Comparison of ENCODE assay signal across 8 cellular contexts in the genomic region with DNA sequence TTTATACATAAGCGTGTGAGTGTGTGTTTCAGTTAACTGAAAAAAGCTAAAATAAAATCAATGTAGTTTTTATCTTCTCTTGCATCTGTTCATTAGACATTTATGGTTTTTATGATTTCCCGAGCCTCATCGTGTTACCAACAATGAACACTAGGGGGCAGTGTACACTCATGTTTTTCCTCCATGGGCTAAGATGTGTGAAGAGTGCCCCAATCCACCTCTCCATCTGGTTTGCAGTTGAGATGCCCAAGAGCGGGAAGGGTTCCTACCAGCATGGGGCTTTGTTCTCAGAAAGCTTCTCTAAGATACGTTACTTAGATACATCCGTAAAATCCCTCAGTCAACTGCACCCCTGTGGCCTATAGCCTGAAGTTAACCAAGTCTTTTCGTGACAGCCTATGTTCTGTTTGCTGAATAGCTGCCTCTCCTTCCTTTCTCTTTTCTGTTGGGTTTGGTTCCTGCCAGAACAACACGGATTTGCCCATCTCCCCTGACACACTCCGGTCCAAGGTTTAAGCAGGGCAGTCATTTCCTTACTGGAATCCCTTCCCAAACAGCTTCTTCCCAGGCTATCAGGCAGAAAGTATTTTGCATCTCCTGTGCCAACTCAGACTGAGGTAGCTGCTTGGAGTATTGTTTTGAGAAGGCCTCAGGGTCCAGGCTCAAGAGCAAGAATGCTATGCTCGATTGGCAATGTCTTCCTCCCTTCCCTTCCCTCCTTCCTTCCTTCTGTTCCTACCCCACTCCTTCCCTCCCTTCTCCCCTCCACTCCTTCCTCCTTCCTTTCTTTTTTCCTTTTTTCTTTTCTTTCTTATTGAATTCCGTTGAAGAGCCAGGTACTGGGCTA. TPM values are rescaled to one million over a fixed set of nuclear protein-coding genes. Genes with fewer than 3 reads are reported as not detected.
A peak's percentile ranks its signal among the peaks of the same experiment; 100 is the strongest.
DNase-seq lines count a peak whose midpoint lies in the region; ATAC-seq, FAIRE-seq and TF ChIP-seq lines count a peak whose summit lies in the region.
"Had no signal": no experiment of that assay in that cellular context is flagged by ENCODE, and none has a peak within 500 bp of the region (broad histone marks: within the 10 kb centered on the region; RNA-seq: fewer than 3 reads in every experiment).

No MANE protein-coding gene starts in this region.

- TF ChIP-seq CTCF in RWPE2 (IDR thresholded peaks at IDR 0.05; ENCODE audit: poor library complexity, severe bottlenecking) (peak; percentile 77), astrocyte (IDR thresholded peaks at IDR 0.05; ENCODE audit: insufficient read depth, low read depth, low read length) (peak; percentile 81)

- DNase-seq in G401 (ENCODE audit: low spot score) = peak; percentile 87
- no peak for DNase-seq in RWPE2 (ENCODE audit: low spot score)
- DNase-seq in astrocyte (ENCODE audit: low read depth) = no peak
- peak; percentile 49 for DNase-seq in hepatic stellate cell (ENCODE audit: low spot score)
- peak; percentile 12 for DNase-seq in stimulated activated CD4-positive, alpha-beta T cell treated with anti-CD3 and anti-CD28 coated beads, Interleukin-12 subunit alpha, Interleukin-12 subunit beta, amount 100 ng/mL, for 4 hours

- no peaks in the 10 kb centered on the region for H3K4me1 Mint-ChIP-seq in astrocyte (ENCODE audit: low read depth, unreplicated experiment)

- H4K20me1 ChIP-seq in astrocyte (ENCODE audit: insufficient read depth, low read length) = no peaks in the 10 kb centered on the region

- H3K79me2 ChIP-seq in astrocyte (ENCODE audit: insufficient read depth, low read length) = no peaks in the 10 kb centered on the region

- H3K9ac ChIP-seq in astrocyte (ENCODE audit: low read length) = no peak overlapping the region

- no peak overlapping the region for H3K27ac ChIP-seq in RWPE2 (ENCODE audit: poor library complexity, severe bottlenecking)
- no peak overlapping the region for H3K27ac ChIP-seq in astrocyte (ENCODE audit: low read depth, low read length)

- H3K4me1 ChIP-seq in RWPE2 (ENCODE audit: insufficient read depth, poor library complexity, severe bottlenecking) (no peaks in the 10 kb centered on the region), astrocyte (ENCODE audit: insufficient read depth, low read length) (no peaks in the 10 kb centered on the region)

- H3K27me3 ChIP-seq in RWPE2 (ENCODE audit: insufficient read depth, poor library complexity, severe bottlenecking) = no peaks in the 10 kb centered on the region
- peaks cover 2% of the 10 kb centered on the region for H3K27me3 ChIP-seq in astrocyte (ENCODE audit: insufficient read depth, low read length)

- H3K9me3 Mint-ChIP-seq in astrocyte (ENCODE audit: unreplicated experiment) = peaks cover 3% of the 10 kb centered on the region
- H3K9me3 Mint-ChIP-seq: stimulated activated naive CD8-positive, alpha-beta T cell treated with anti-CD3 and anti-CD28 coated beads, Interleukin-15, Interleukin-2, amounts not matched to agents 100 ng/mL and 50 ng/mL, for 24 hours had no signal

- H3K4me2 ChIP-seq in astrocyte (ENCODE audit: low read length) = no peak overlapping the region

- peaks cover 8% of the 10 kb centered on the region for H3K27me3 Mint-ChIP-seq in astrocyte (ENCODE audit: low read depth, unreplicated experiment)

- FAIRE-seq in astrocyte (lab: Jason Lieb, UNC) = peak; percentile 67

- in situ Hi-C loops in G401 (cut with HindIII; ENCODE audit: low sequenced_read_pairs) = no loop called here

- no peaks in the 10 kb centered on the region for H3K36me3 Mint-ChIP-seq in astrocyte (ENCODE audit: low read depth, unreplicated experiment)

- H2AFZ ChIP-seq in astrocyte (ENCODE audit: low read depth, low read length) = no peak overlapping the region

- H3K4me3 Mint-ChIP-seq in astrocyte (ENCODE audit: unreplicated experiment) = no peak overlapping the region
- H3K4me3 Mint-ChIP-seq: stimulated activated naive CD8-positive, alpha-beta T cell treated with anti-CD3 and anti-CD28 coated beads, Interleukin-15, Interleukin-2, amounts not matched to agents 100 ng/mL and 50 ng/mL, for 24 hours had no signal

- H3K4me3 ChIP-seq in RWPE2 (ENCODE audit: severe bottlenecking) (no peak overlapping the region), astrocyte (ENCODE audit: insufficient read depth, low read depth, low read length) (no peak overlapping the region)

- H3K36me3 ChIP-seq in RWPE2 (ENCODE audit: low read depth) (no peaks in the 10 kb centered on the region), astrocyte (ENCODE audit: insufficient read depth, low read length) (no peaks in the 10 kb centered on the region)

- H3K9me3 ChIP-seq in RWPE2 (ENCODE audit: severe bottlenecking) (no peaks in the 10 kb centered on the region), astrocyte (ENCODE audit: insufficient read depth, low read depth, low read length) (no peaks in the 10 kb centered on the region)

- no peak overlapping the region for H3K27ac Mint-ChIP-seq in astrocyte (ENCODE audit: unreplicated experiment)
- H3K27ac Mint-ChIP-seq: stimulated activated naive CD8-positive, alpha-beta T cell treated with anti-CD3 and anti-CD28 coated beads, Interleukin-15, Interleukin-2, amounts not matched to agents 100 ng/mL and 50 ng/mL, for 24 hours had no signal

- ATAC-seq in HG02938 (IDR thresholded peaks at IDR 0.05; ENCODE audit: unreplicated experiment) (peak; percentile 55), RWPE2 (ENCODE audit: low read depth) (0 out of 3 replicates have a peak, but pooled peaks have one; percentile 25), HG03196 (IDR thresholded peaks at IDR 0.05; ENCODE audit: unreplicated experiment) (no peak)

RNA-seq across cellular contexts. Expression of gene ELAC2, which starts 12.9 kb away (rescaled TPM):
- total RNA-seq in G401 (2014; rRNA removed; shearing (Covaris generic)) = 114 and 119 TPM in 2 replicates
- 61.2 and 63.2 TPM in 2 replicates for total RNA-seq in astrocyte

Comparison
In these comparisons a context has a peak if more than half of its experiments do, and no peak if none do; other contexts are left out.
1. DNase-seq: peak in G401 (single experiment), hepatic stellate cell (single experiment) and stimulated activated CD4-positive, alpha-beta T cell treated with anti-CD3 and anti-CD28 coated beads, Interleukin-12 subunit alpha, Interleukin-12 subunit beta, amount 100 ng/mL, for 4 hours (single experiment); none in RWPE2 (single experiment) and astrocyte (single experiment).